In genomic region chr1:48493970-48494769, GRCh38 we compare ENCODE assay signal across 9 cellular contexts. TPM values are rescaled to one million over a fixed set of nuclear protein-coding genes. Genes with fewer than 3 reads are reported as not detected.
A peak's percentile ranks its signal among the peaks of the same experiment; 100 is the strongest.
DNase-seq lines count a peak whose midpoint lies in the region; ATAC-seq and TF ChIP-seq lines count a peak whose summit lies in the region.
"Had no signal": no experiment of that assay in that cellular context is flagged by ENCODE, and none has a peak within 500 bp of the region (broad histone marks: within the 10 kb centered on the region; RNA-seq: fewer than 3 reads in every experiment).

No MANE protein-coding gene starts in this region.

- peak overlapping the region; percentile 78 for H2BK20ac ChIP-seq in IMR-90 (ENCODE audit: low read depth, low read length)

- H3K56ac ChIP-seq in IMR-90 (ENCODE audit: extremely low read depth, insufficient read depth, low read length): no peak overlapping the region

- H2AK9ac ChIP-seq in IMR-90 (replicated peaks; ENCODE audit: low read depth, low read length, poor library complexity): peak overlapping the region; percentile 18

- ATAC-seq in IMR-90 (ENCODE audit: low read depth): peak; percentile 91
- no peak for ATAC-seq in HG03378 (IDR thresholded peaks at IDR 0.05; ENCODE audit: unreplicated experiment)
- no peak for ATAC-seq in GM18520 (IDR thresholded peaks at IDR 0.05; ENCODE audit: unreplicated experiment)

- H3K27ac ChIP-seq in IMR-90 (ENCODE audit: insufficient read depth, low read length): peak overlapping the region; percentile 89
- peak overlapping the region; percentile 40 for H3K27ac ChIP-seq in thymus (ENCODE audit: low read depth)
- H3K27ac ChIP-seq in effector memory CD4-positive, alpha-beta T cell (ENCODE audit: insufficient read depth, low read length, poor library complexity, severe bottlenecking): no peak overlapping the region

- H3K4me1 ChIP-seq in IMR-90 (ENCODE audit: control insufficient read depth, insufficient read depth, low read length): peaks cover 18% of the 10 kb centered on the region
- no peaks in the 10 kb centered on the region for H3K4me1 ChIP-seq in thymus (ENCODE audit: control insufficient read depth, insufficient read depth, low read length)
- no peaks in the 10 kb centered on the region for H3K4me1 ChIP-seq in effector memory CD4-positive, alpha-beta T cell (ENCODE audit: control insufficient read depth, insufficient read depth, low read length, poor library complexity, severe bottlenecking)

- no peaks in the 10 kb centered on the region for H3K79me1 ChIP-seq in IMR-90 (ENCODE audit: low read depth in 1 of 2, low read length in 2 of 2)

- H3K9me1 ChIP-seq in IMR-90 (ENCODE audit: insufficient read depth, low read length): peaks cover 10% of the 10 kb centered on the region

- no peak for TF ChIP-seq RAD21 in IMR-90 (IDR thresholded peaks at IDR 0.05; ENCODE audit: low read length)

- no TSS peak for BruUV-seq in IMR-90 (replicated peaks; lab: Mats Ljungman, UMichigan)

- no peak overlapping the region for H3K4me3 ChIP-seq in IMR-90 (ENCODE audit: insufficient read depth, low read depth, low read length)
- H3K4me3 ChIP-seq in choroid plexus epithelial cell (ENCODE audit: low read depth, low read length): no peak overlapping the region
- H3K4me3 ChIP-seq in thymus (ENCODE audit: low read length): no peak overlapping the region
- H3K4me3 ChIP-seq in effector memory CD4-positive, alpha-beta T cell (ENCODE audit: insufficient read depth, low read depth, low read length, poor library complexity, severe bottlenecking): no peak overlapping the region

- TF ChIP-seq CTCF in IMR-90 (conservative IDR thresholded peaks at IDR 0.05; ENCODE audit: low read depth, low read length): no peak
- TF ChIP-seq CTCF in choroid plexus epithelial cell (conservative IDR thresholded peaks at IDR 0.05; ENCODE audit: low read depth, low read length): no peak

- H3K4me2 ChIP-seq in IMR-90 (ENCODE audit: low read depth, low read length): peak overlapping the region; percentile 68

- in situ Hi-C loops in IMR-90 (cut with MboI; ENCODE audit: low sequenced_read_pairs): no loop called here

- peak overlapping the region; percentile 47; the same call in 1 of the 2 replicates for H3K14ac ChIP-seq in IMR-90 (replicated peaks; ENCODE audit: low read depth, low read length)

- H3K36me3 ChIP-seq in IMR-90 (ENCODE audit: control insufficient read depth, insufficient read depth, low read length) (no peaks in the 10 kb centered on the region), thymus (ENCODE audit: control insufficient read depth, insufficient read depth) (no peaks in the 10 kb centered on the region)
- H3K36me3 ChIP-seq in effector memory CD4-positive, alpha-beta T cell (ENCODE audit: control insufficient read depth, insufficient read depth, low read length): no peaks in the 10 kb centered on the region

- WGBS in IMR-90 (ENCODE audit: extremely low coverage in 2 of 2, insufficient read length in 1 of 2), 2 experiments: 47% methylated on average over 3 of the region's 5 CpGs; no CpG with 5 or more reads in 1 of the 2 experiments
- WGBS in thymus: 86% methylated on average over 5 of the region's 5 CpGs

- H4K8ac ChIP-seq in IMR-90 (ENCODE audit: low read depth in 2 of 2, low read length in 2 of 2): peak overlapping the region; percentile 20 to 77; a peak in 2 of 4 replicates

- dilution Hi-C loops in IMR-90 (cut with HindIII; ENCODE audit: low sequenced_read_pairs, unreplicated experiment): no loop called here

- H4K20me1 ChIP-seq in IMR-90 (ENCODE audit: insufficient read depth, low read length): peaks cover 3% of the 10 kb centered on the region; the same call in 1 of the 2 replicates

- H2AFZ ChIP-seq in IMR-90 (replicated peaks; ENCODE audit: low read length, poor library complexity): peak overlapping the region; percentile 81

- DNase-seq in IMR-90 (peak; percentile 94), choroid plexus epithelial cell (ENCODE audit: low read depth) (peak; percentile 97), lung microvascular endothelial cell (ENCODE audit: low read depth in 2 of 2) (peak; percentile 74 to 80)
- DNase-seq in stimulated activated CD4-positive, alpha-beta T cell treated with anti-CD3 and anti-CD28 coated beads, Interleukin-4, amount 100 ng/mL, for 1 hour: no peak
- DNase-seq in effector memory CD4-positive, alpha-beta T cell: no peak
- DNase-seq: NCI-H2081 treated with DMSO at 0.1 percent for 48 hours had no signal

- intact Hi-C loops in IMR-90 (cut with micrococcal nuclease): loop anchor here (1.0 to 10.0 kb wide), 2 partner anchors 22 to 1319 kb away; partner anchors contain the start of gene SPATA6

- peak overlapping the region; percentile 75 for H4K5ac ChIP-seq in IMR-90 (ENCODE audit: low read depth, low read length)

- H2BK5ac ChIP-seq in IMR-90 (ENCODE audit: low read depth, low read length, poor library complexity, severe bottlenecking): peak overlapping the region; percentile 66

- peak overlapping the region; percentile 45; the same call in 1 of the 3 replicates for H2BK15ac ChIP-seq in IMR-90 (ENCODE audit: low read depth, low read length)

- peak overlapping the region; percentile 78 for H2AK5ac ChIP-seq in IMR-90 (ENCODE audit: low read depth, low read length)

- CTCF ChIA-PET in IMR-90 (lab: Yijun Ruan, JAX): interaction anchor here (0.5 to 0.7 kb wide), 2 partner anchors 21 to 27 kb away, joined by 3 read pairs; no protein-coding TSS in a partner anchor

- H3K9me3 ChIP-seq in IMR-90 (ENCODE audit: control insufficient read depth, insufficient read depth, low read length): no peaks in the 10 kb centered on the region
- no peaks in the 10 kb centered on the region for H3K9me3 ChIP-seq in thymus (ENCODE audit: control insufficient read depth)
- no peaks in the 10 kb centered on the region for H3K9me3 ChIP-seq in effector memory CD4-positive, alpha-beta T cell (ENCODE audit: control insufficient read depth, low read length)

- TF ChIP-seq POLR2A in IMR-90 (IDR thresholded peaks at IDR 0.05; ENCODE audit: low read depth, low read length): no peak

- H3K27me3 ChIP-seq in IMR-90 (ENCODE audit: control insufficient read depth, insufficient read depth, low read length): no peaks in the 10 kb centered on the region
- no peaks in the 10 kb centered on the region for H3K27me3 ChIP-seq in thymus (ENCODE audit: control insufficient read depth, insufficient read depth)
- no peaks in the 10 kb centered on the region for H3K27me3 ChIP-seq in effector memory CD4-positive, alpha-beta T cell (replicated peaks; ENCODE audit: control insufficient read depth, insufficient read depth, low read length, poor library complexity, severe bottlenecking)

- POLR2A ChIA-PET in IMR-90 (lab: Charles Lee; ENCODE audit: unreplicated experiment): no interaction called here

- H2BK120ac ChIP-seq in IMR-90 (ENCODE audit: low read depth, low read length): peak overlapping the region; percentile 84

- H3K9ac ChIP-seq in IMR-90 (ENCODE audit: low read depth, low read length): peak overlapping the region; percentile 11; the same call in 1 of the 2 replicates

- H3K18ac ChIP-seq in IMR-90 (ENCODE audit: low read depth, low read length): peak overlapping the region; percentile 92

- H3K23ac ChIP-seq in IMR-90 (ENCODE audit: low read depth, low read length): peak overlapping the region; percentile 61

- H4K91ac ChIP-seq in IMR-90 (ENCODE audit: insufficient read depth, low read depth, low read length): peak overlapping the region; percentile 74

- peak overlapping the region; percentile 75 for H3K4ac ChIP-seq in IMR-90 (ENCODE audit: low read depth, low read length)

TF ChIP-seq in IMR-90, 13 proteins besides CTCF, POLR2A, EP300 and RAD21:
- TF ChIP-seq MAFK (IDR thresholded peaks at IDR 0.05; ENCODE audit: low read depth, low read length): peak; percentile 88
- TF ChIP-seq RCOR1 (IDR thresholded peaks at IDR 0.05; ENCODE audit: insufficient replicate concordance, low read length): no peak
- TF ChIP-seq FOS (IDR thresholded peaks at IDR 0.05; ENCODE audit: low read depth, low read length): peak; percentile 28; the same call in 1 of the 2 replicates
TF ChIP-seq in IMR-90: peak in this region for 2.

RNA-seq across cellular contexts. Expression of gene SPATA6, which starts 22.2 kb away (rescaled TPM):
- total RNA-seq in IMR-90 (2012; rRNA removed) (2.0 and 2.2 TPM in 2 replicates), lung microvascular endothelial cell (0.65 and 1.2 TPM in 2 replicates)
- polyA plus RNA-seq in IMR-90 (2012; rRNA removed) (0.67 and 1.1 TPM in 2 replicates), thymus (5.2 TPM)
- 0.24 and 0.55 TPM in 2 replicates for polyA plus RNA-seq in IMR-90 (2012; cell fraction: cytosol; rRNA removed)
- 1.1 and 2.6 TPM in 2 replicates for polyA plus RNA-seq in IMR-90 (2012; cell fraction: nucleus; rRNA removed; ENCODE audit: low replicate concordance)

Comparison
In these comparisons a context has a peak if more than half of its experiments do, and no peak if none do; other contexts are left out.
1. DNase-seq: peak in IMR-90 (single experiment), choroid plexus epithelial cell (single experiment) and lung microvascular endothelial cell (2 of 2); none in stimulated activated CD4-positive, alpha-beta T cell treated with anti-CD3 and anti-CD28 coated beads, Interleukin-4, amount 100 ng/mL, for 1 hour (single experiment) and effector memory CD4-positive, alpha-beta T cell (0 of 3).